1 cellular context compared by ENCODE assay signal in the genomic region with DNA sequence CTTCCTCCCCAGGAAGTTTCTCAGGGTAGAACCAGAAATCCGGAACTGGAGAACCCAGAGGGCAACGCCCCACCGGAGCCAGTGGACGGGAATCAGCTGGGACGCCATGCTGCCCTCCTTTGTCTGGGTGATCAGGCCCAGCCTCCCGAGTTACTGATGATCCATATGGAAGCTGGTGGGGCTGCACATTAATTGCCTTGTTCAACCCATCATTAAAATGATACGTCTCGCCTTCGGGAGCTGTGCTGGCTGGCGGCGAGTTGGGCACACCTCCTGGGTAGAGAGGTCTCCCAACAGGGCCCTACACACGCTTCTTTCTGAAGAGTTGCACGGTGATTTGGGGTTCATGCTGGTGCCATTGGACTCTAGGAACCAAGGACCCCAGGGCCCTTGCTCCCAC.
TF ChIP-seq lines count a peak whose summit lies in the region.

No MANE protein-coding gene starts in this region.

TF ChIP-seq in HepG2, 621 proteins besides CTCF, POLR2A, EP300 and RAD21 (continued from another document):
- TF ChIP-seq, protein P1, sequence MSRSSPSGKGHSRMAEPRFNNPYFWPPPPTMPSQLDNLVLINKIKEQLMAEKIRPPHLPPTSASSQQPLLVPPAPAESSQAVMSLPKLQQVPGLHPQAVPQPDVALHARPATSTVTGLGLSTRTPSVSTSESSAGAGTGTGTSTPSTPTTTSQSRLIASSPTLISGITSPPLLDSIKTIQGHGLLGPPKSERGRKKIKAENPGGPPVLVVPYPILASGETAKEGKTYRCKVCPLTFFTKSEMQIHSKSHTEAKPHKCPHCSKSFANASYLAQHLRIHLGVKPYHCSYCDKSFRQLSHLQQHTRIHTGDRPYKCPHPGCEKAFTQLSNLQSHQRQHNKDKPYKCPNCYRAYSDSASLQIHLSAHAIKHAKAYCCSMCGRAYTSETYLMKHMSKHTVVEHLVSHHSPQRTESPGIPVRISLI (CRISPR knock-in tag; IDR thresholded peaks at IDR 0.05; ENCODE audit: borderline replicate concordance), result no peak
- TF ChIP-seq TEAD2 (CRISPR knock-in tag; IDR thresholded peaks at IDR 0.05), result no peak
- TF ChIP-seq, protein P2, sequence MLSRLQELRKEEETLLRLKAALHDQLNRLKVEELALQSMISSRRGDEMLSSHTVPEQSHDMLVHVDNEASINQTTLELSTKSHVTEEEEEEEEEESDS (CRISPR knock-in tag; IDR thresholded peaks at IDR 0.05; ENCODE audit: borderline replicate concordance), result no peak
- TF ChIP-seq, protein P3, sequence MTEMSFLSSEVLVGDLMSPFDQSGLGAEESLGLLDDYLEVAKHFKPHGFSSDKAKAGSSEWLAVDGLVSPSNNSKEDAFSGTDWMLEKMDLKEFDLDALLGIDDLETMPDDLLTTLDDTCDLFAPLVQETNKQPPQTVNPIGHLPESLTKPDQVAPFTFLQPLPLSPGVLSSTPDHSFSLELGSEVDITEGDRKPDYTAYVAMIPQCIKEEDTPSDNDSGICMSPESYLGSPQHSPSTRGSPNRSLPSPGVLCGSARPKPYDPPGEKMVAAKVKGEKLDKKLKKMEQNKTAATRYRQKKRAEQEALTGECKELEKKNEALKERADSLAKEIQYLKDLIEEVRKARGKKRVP (CRISPR knock-in tag; IDR thresholded peaks at IDR 0.05), result no peak
- TF ChIP-seq, protein P4, sequence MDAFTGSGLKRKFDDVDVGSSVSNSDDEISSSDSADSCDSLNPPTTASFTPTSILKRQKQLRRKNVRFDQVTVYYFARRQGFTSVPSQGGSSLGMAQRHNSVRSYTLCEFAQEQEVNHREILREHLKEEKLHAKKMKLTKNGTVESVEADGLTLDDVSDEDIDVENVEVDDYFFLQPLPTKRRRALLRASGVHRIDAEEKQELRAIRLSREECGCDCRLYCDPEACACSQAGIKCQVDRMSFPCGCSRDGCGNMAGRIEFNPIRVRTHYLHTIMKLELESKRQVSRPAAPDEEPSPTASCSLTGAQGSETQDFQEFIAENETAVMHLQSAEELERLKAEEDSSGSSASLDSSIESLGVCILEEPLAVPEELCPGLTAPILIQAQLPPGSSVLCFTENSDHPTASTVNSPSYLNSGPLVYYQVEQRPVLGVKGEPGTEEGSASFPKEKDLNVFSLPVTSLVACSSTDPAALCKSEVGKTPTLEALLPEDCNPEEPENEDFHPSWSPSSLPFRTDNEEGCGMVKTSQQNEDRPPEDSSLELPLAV (CRISPR knock-in tag; conservative IDR thresholded peaks at IDR 0.05; ENCODE audit: low read depth), result no peak
- TF ChIP-seq, protein P5, sequence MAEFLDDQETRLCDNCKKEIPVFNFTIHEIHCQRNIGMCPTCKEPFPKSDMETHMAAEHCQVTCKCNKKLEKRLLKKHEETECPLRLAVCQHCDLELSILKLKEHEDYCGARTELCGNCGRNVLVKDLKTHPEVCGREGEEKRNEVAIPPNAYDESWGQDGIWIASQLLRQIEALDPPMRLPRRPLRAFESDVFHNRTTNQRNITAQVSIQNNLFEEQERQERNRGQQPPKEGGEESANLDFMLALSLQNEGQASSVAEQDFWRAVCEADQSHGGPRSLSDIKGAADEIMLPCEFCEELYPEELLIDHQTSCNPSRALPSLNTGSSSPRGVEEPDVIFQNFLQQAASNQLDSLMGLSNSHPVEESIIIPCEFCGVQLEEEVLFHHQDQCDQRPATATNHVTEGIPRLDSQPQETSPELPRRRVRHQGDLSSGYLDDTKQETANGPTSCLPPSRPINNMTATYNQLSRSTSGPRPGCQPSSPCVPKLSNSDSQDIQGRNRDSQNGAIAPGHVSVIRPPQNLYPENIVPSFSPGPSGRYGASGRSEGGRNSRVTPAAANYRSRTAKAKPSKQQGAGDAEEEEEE (CRISPR knock-in tag; IDR thresholded peaks at IDR 0.05; ENCODE audit: borderline replicate concordance), result no peak
- TF ChIP-seq, protein P6, sequence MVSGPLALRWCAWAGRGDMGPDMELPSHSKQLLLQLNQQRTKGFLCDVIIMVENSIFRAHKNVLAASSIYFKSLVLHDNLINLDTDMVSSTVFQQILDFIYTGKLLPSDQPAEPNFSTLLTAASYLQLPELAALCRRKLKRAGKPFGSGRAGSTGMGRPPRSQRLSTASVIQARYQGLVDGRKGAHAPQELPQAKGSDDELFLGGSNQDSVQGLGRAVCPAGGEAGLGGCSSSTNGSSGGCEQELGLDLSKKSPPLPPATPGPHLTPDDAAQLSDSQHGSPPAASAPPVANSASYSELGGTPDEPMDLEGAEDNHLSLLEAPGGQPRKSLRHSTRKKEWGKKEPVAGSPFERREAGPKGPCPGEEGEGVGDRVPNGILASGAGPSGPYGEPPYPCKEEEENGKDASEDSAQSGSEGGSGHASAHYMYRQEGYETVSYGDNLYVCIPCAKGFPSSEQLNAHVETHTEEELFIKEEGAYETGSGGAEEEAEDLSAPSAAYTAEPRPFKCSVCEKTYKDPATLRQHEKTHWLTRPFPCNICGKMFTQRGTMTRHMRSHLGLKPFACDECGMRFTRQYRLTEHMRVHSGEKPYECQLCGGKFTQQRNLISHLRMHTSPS (CRISPR knock-in tag; IDR thresholded peaks at IDR 0.05; ENCODE audit: low read depth), result no peak
- TF ChIP-seq HDAC6 (IDR thresholded peaks at IDR 0.05; ENCODE audit: low read depth, low read length), result no peak
- no peak for TF ChIP-seq ZNF703 (CRISPR knock-in tag; IDR thresholded peaks at IDR 0.05; ENCODE audit: borderline replicate concordance)
- TF ChIP-seq HHEX (CRISPR knock-in tag; IDR thresholded peaks at IDR 0.05), result no peak
